ENCODE assay signal across 25 cellular contexts in the genomic region with DNA sequence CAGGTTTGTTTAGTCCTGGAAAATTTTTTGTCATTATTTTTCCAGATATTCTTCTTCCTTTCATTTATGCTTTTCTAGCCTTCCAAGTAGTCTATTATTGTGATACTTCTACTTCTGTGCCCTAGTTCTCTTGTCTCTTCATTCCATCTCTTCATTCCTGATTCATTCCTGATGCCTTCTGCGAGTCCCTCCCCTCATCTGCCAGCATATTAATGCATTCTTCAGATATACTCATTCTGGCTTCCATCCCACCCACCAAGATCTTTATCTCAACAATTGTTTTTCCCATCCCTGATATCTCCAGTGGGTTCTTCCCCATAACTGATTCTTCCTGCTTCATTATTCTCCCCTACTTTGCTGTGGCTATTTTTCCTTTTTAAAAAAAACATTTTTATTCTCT.
"Had no signal": no experiment of that assay in that cellular context is flagged by ENCODE, and none has a peak within 500 bp of the region (broad histone marks: within the 10 kb centered on the region; RNA-seq: fewer than 3 reads in every experiment).

No MANE protein-coding gene starts in this region.

- H3K4me3 ChIP-seq: gastrocnemius medialis, heart left ventricle, hepatocyte, lung, ovary, psoas muscle, sigmoid colon, skin epidermis, spleen, thoracic aorta, transverse colon, vagina had no signal

- H3K79me2 ChIP-seq: hepatocyte had no signal

- H3K9me3 ChIP-seq: gastrocnemius medialis, heart left ventricle, ovary, psoas muscle, sigmoid colon, spleen, thoracic aorta, transverse colon, vagina had no signal

- H3K27me3 Mint-ChIP-seq: dendritic cell treated with granulocyte-macrophage colony-stimulating factor and Interleukin-4, amounts not matched to agents 40 ng/mL and 50 ng/mL, for 4 days; memory B cell; stimulated activated memory B cell treated with anti-CD40 and anti-IgM and Interleukin-4, amounts not matched to agents 10 μg/mL and 1 μg/mL and 100 μg/mL, for 72 hours; stimulated activated naive CD8-positive, alpha-beta T cell treated with anti-CD3 and anti-CD28 coated beads, Interleukin-15, Interleukin-2, amounts not matched to agents 100 ng/mL and 50 ng/mL, for 24 hours had no signal

- H3K27ac ChIP-seq: epithelial cell of prostate, gastrocnemius medialis, heart left ventricle, hepatocyte, ovary, psoas muscle, sigmoid colon, skin epidermis, spleen, thoracic aorta, transverse colon, vagina had no signal

- H3K4me1 ChIP-seq: gastrocnemius medialis, heart left ventricle, psoas muscle, sigmoid colon, spleen, transverse colon, vagina had no signal

- H3K36me3 Mint-ChIP-seq: natural killer cell had no signal

- H3K4me1 Mint-ChIP-seq: natural killer cell had no signal

- DNase-seq: effector CD8-positive, alpha-beta T cell; endodermal cell; foreskin fibroblast; gastrocnemius medialis; heart left ventricle; kidney; natural killer cell; occipital lobe; ovary; posterior cingulate gyrus; psoas muscle; sigmoid colon; spleen; stimulated activated CD4-positive, alpha-beta T cell treated with anti-CD3 and anti-CD28 coated beads, Interleukin-4, amount 100 ng/mL, for 4 hours; transverse colon had no signal

- H3K9me3 Mint-ChIP-seq: dendritic cell treated with granulocyte-macrophage colony-stimulating factor and Interleukin-4, amounts not matched to agents 40 ng/mL and 50 ng/mL, for 4 days; endodermal cell; memory B cell; natural killer cell; stimulated activated memory B cell treated with anti-CD40 and anti-IgM and Interleukin-4, amounts not matched to agents 10 μg/mL and 1 μg/mL and 100 μg/mL, for 72 hours; stimulated activated naive CD8-positive, alpha-beta T cell treated with anti-CD3 and anti-CD28 coated beads, Interleukin-15, Interleukin-2, amounts not matched to agents 100 ng/mL and 50 ng/mL, for 24 hours had no signal

- H3K27me3 ChIP-seq: gastrocnemius medialis, heart left ventricle, hepatocyte, ovary, sigmoid colon, spleen, transverse colon, vagina had no signal

- H3K27ac Mint-ChIP-seq: dendritic cell treated with granulocyte-macrophage colony-stimulating factor and Interleukin-4, amounts not matched to agents 40 ng/mL and 50 ng/mL, for 4 days; endodermal cell; memory B cell; natural killer cell; stimulated activated memory B cell treated with anti-CD40 and anti-IgM and Interleukin-4, amounts not matched to agents 10 μg/mL and 1 μg/mL and 100 μg/mL, for 72 hours; stimulated activated naive CD8-positive, alpha-beta T cell treated with anti-CD3 and anti-CD28 coated beads, Interleukin-15, Interleukin-2, amounts not matched to agents 100 ng/mL and 50 ng/mL, for 24 hours had no signal

- H3K4me2 ChIP-seq: hepatocyte had no signal

- H2AFZ ChIP-seq: hepatocyte had no signal

- H3K36me3 ChIP-seq: ovary had no signal

- H3K4me3 Mint-ChIP-seq: dendritic cell treated with granulocyte-macrophage colony-stimulating factor and Interleukin-4, amounts not matched to agents 40 ng/mL and 50 ng/mL, for 4 days; endodermal cell; memory B cell; natural killer cell; stimulated activated memory B cell treated with anti-CD40 and anti-IgM and Interleukin-4, amounts not matched to agents 10 μg/mL and 1 μg/mL and 100 μg/mL, for 72 hours; stimulated activated naive CD8-positive, alpha-beta T cell treated with anti-CD3 and anti-CD28 coated beads, Interleukin-15, Interleukin-2, amounts not matched to agents 100 ng/mL and 50 ng/mL, for 24 hours had no signal
